Comparison of ENCODE assay signal across 8 cellular contexts in the genomic region with DNA sequence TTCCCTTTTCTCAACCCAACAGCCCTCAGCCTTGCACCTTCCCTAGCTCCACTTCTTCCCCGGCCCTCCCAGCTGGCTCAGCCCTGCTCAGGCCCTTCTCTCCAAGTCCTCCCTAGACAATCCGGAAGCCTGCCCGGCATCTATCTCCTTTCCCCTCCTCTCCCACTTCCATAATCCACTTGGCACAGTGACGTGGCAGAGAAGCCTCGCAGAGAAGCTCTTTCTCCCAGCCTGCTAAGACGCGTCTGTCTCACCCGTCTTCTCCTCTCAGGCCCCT. TPM values are rescaled to one million over a fixed set of nuclear protein-coding genes. Genes with fewer than 3 reads are reported as not detected.
DNase-seq lines count a peak whose midpoint lies in the region; ATAC-seq and TF ChIP-seq lines count a peak whose summit lies in the region.

No MANE protein-coding gene starts in this region.

- H3K27me3 ChIP-seq in OCI-LY1 (ENCODE audit: insufficient read depth, low read length) (no peaks in the 10 kb centered on the region), subcutaneous abdominal adipose tissue (ENCODE audit: control insufficient read depth in 5 of 5, insufficient read depth in 4 of 5, low read length in 5 of 5) (no peaks in the 10 kb centered on the region)

- H3K27ac ChIP-seq in OCI-LY1 (ENCODE audit: low read depth, low read length, poor library complexity, severe bottlenecking) (no peak overlapping the region), subcutaneous abdominal adipose tissue (ENCODE audit: low read depth, low read length) (peak overlapping the region; percentile 81)

- intact Hi-C loops in left colon (cut with DNase I, micrococcal nuclease): no loop called here

- peak overlapping the region; percentile 70 for H3K4me3 ChIP-seq in OCI-LY1 (ENCODE audit: low read depth, low read length, poor library complexity, severe bottlenecking)
- peak overlapping the region; percentile 54 to 80 (median 74) for H3K4me3 ChIP-seq in subcutaneous abdominal adipose tissue (ENCODE audit: low read depth in 1 of 5, low read length in 5 of 5)

- H3K9me3 Mint-ChIP-seq in activated T-cell treated with anti-CD3 and anti-CD28 coated beads, Interleukin-2, amount 50 U/mL, for 24 hours: no peaks in the 10 kb centered on the region
- H3K9me3 Mint-ChIP-seq in central memory CD8-positive, alpha-beta T cell: no peaks in the 10 kb centered on the region

- H3K4me1 Mint-ChIP-seq in activated T-cell treated with anti-CD3 and anti-CD28 coated beads, Interleukin-2, amount 50 U/mL, for 24 hours (ENCODE audit: low read depth): peaks cover 17% of the 10 kb centered on the region
- peaks cover 17% of the 10 kb centered on the region for H3K4me1 Mint-ChIP-seq in central memory CD8-positive, alpha-beta T cell

- no peak overlapping the region for H2AFZ ChIP-seq in OCI-LY1 (ENCODE audit: low read length)

- peaks cover 19% of the 10 kb centered on the region for H3K36me3 Mint-ChIP-seq in activated T-cell treated with anti-CD3 and anti-CD28 coated beads, Interleukin-2, amount 50 U/mL, for 24 hours (ENCODE audit: low read depth)
- peaks cover 14% of the 10 kb centered on the region for H3K36me3 Mint-ChIP-seq in central memory CD8-positive, alpha-beta T cell (ENCODE audit: insufficient read depth)

- H3K27me3 Mint-ChIP-seq in activated T-cell treated with anti-CD3 and anti-CD28 coated beads, Interleukin-2, amount 50 U/mL, for 24 hours: no peaks in the 10 kb centered on the region
- H3K27me3 Mint-ChIP-seq in central memory CD8-positive, alpha-beta T cell: no peaks in the 10 kb centered on the region

- H3K4me1 ChIP-seq in OCI-LY1 (ENCODE audit: insufficient read depth, low read length, severe bottlenecking) (peaks cover 24% of the 10 kb centered on the region), subcutaneous abdominal adipose tissue (ENCODE audit: control insufficient read depth in 5 of 5, insufficient read depth in 5 of 5, low read length in 5 of 5) (peaks cover 3 to 36% (median 33%) of the 10 kb centered on the region in 5 donors)

- peak overlapping the region; percentile 86 for H3K4me2 ChIP-seq in OCI-LY1 (ENCODE audit: low read length)

- H3K9ac ChIP-seq in OCI-LY1 (ENCODE audit: low read length): peak overlapping the region; percentile 67; the same call in 1 of the 2 replicates
- peak overlapping the region in 4 of 5 donors; percentile 66 to 75 (median 71) for H3K9ac ChIP-seq in subcutaneous abdominal adipose tissue (ENCODE audit: low read length in 5 of 5)

- H3K9me3 ChIP-seq in OCI-LY1 (ENCODE audit: low read length) (no peaks in the 10 kb centered on the region), subcutaneous abdominal adipose tissue (ENCODE audit: control insufficient read depth in 5 of 5, low read length in 5 of 5) (no peaks in the 10 kb centered on the region)

- peak; percentile 38 for DNase-seq in activated T-cell treated with anti-CD3 and anti-CD28 coated beads, Interleukin-2, amount 50 U/mL, for 24 hours
- DNase-seq in activated T-cell treated with anti-CD3 and anti-CD28 coated beads, Interleukin-2, amount 50 U/mL, for 1 hour: no peak
- DNase-seq in central memory CD8-positive, alpha-beta T cell (ENCODE audit: low spot score in 2 of 2): no peak
- DNase-seq in left colon: peak; percentile 43 to 50
- no peak for DNase-seq in NCI-H1694 treated with DMSO at 0.1 percent for 48 hours (lab: John Stamatoyannopoulos, UW)

- H3K4me3 Mint-ChIP-seq in activated T-cell treated with anti-CD3 and anti-CD28 coated beads, Interleukin-2, amount 50 U/mL, for 24 hours: peak overlapping the region; percentile 81
- peak overlapping the region; percentile 87 for H3K4me3 Mint-ChIP-seq in central memory CD8-positive, alpha-beta T cell

- H3K36me3 ChIP-seq in OCI-LY1 (ENCODE audit: insufficient read depth, low read length) (peaks cover 17% of the 10 kb centered on the region; the same call in 1 of the 2 replicates), subcutaneous abdominal adipose tissue (ENCODE audit: control insufficient read depth in 5 of 5, insufficient read depth in 5 of 5, low read length in 5 of 5) (peaks cover 0 to 30% (median 28%) of the 10 kb centered on the region in 5 donors)

- no peaks in the 10 kb centered on the region for H3F3A ChIP-seq in OCI-LY1 (ENCODE audit: insufficient read depth, low read length)

- no peaks in the 10 kb centered on the region for H3K9me2 ChIP-seq in OCI-LY1 (ENCODE audit: low read depth, low read length)

- no peak for TF ChIP-seq CTCF in OCI-LY1 (IDR thresholded peaks at IDR 0.05; ENCODE audit: low read length)

- no peaks in the 10 kb centered on the region for H4K20me1 ChIP-seq in OCI-LY1 (ENCODE audit: insufficient read depth, low read length)

- H3K79me2 ChIP-seq in OCI-LY1 (ENCODE audit: insufficient read depth, low read length): no peaks in the 10 kb centered on the region

- H3K27ac Mint-ChIP-seq in activated T-cell treated with anti-CD3 and anti-CD28 coated beads, Interleukin-2, amount 50 U/mL, for 24 hours: peak overlapping the region; percentile 89
- peak overlapping the region; percentile 96 for H3K27ac Mint-ChIP-seq in central memory CD8-positive, alpha-beta T cell (ENCODE audit: low read depth)

- ATAC-seq in central memory CD8-positive, alpha-beta T cell (replicated peaks; ENCODE audit: extremely low read depth, poor library complexity, severe bottlenecking): no peak
- ATAC-seq in left colon: peak; percentile 39
- no peak for ATAC-seq in GM21381 (IDR thresholded peaks at IDR 0.05; ENCODE audit: unreplicated experiment)

RNA-seq across cellular contexts. Expression of gene UBXN6, which starts 1.1 kb away (rescaled TPM):
- total RNA-seq in left colon: 100 to 1,000 TPM in 1 of 2 donors, 10 to 100 TPM in 1; 90.4 to 104 TPM

RNA-seq across cellular contexts. Expression of gene HDGFL2, which starts 15.6 kb away (rescaled TPM):
- 10 to 100 TPM; 29.9 to 39.3 TPM for total RNA-seq in left colon

RNA-seq across cellular contexts. Expression of gene CHAF1A, which starts 54.1 kb away (rescaled TPM):
- 10 to 100 TPM in 1 of 2 donors, 1 to 10 TPM in 1; 10.0 to 15.5 TPM for total RNA-seq in left colon

RNA-seq across cellular contexts. Expression of gene SH3GL1, which starts 56.2 kb away (rescaled TPM):
- 10 to 100 TPM; 42.3 to 44.4 TPM for total RNA-seq in left colon

Comparison
In these comparisons a context has a peak if more than half of its experiments do, and no peak if none do; other contexts are left out.
1. DNase-seq: peak in activated T-cell treated with anti-CD3 and anti-CD28 coated beads, Interleukin-2, amount 50 U/mL, for 24 hours (single experiment) and left colon (2 of 2); none in activated T-cell treated with anti-CD3 and anti-CD28 coated beads, Interleukin-2, amount 50 U/mL, for 1 hour (single experiment), central memory CD8-positive, alpha-beta T cell (0 of 2) and NCI-H1694 treated with DMSO at 0.1 percent for 48 hours (single experiment).